17 cellular contexts compared by ENCODE assay signal in genomic region chr3:71453319-71453718, GRCh38.
A peak's percentile ranks its signal among the peaks of the same experiment; 100 is the strongest.
DNase-seq lines count a peak whose midpoint lies in the region; ATAC-seq, FAIRE-seq and TF ChIP-seq lines count a peak whose summit lies in the region.
"Had no signal": no experiment of that assay in that cellular context is flagged by ENCODE, and none has a peak within 500 bp of the region (broad histone marks: within the 10 kb centered on the region; RNA-seq: fewer than 3 reads in every experiment).

No MANE protein-coding gene starts in this region.

- no peak overlapping the region for H4K8ac ChIP-seq in H1 (ENCODE audit: extremely low read depth, insufficient read depth, low read length)

- H3K56ac ChIP-seq in H1 (replicated peaks; ENCODE audit: insufficient read length, low read depth, low read length), result no peak overlapping the region

- H3K14ac ChIP-seq in H1 (ENCODE audit: insufficient read length), result no peak overlapping the region

- peak; percentile 73 for FAIRE-seq in H1 (lab: Jason Lieb, UNC)
- FAIRE-seq: colon, frontal cortex had no signal

- H2AFZ ChIP-seq in OCI-LY7 (ENCODE audit: low read length) (no peak overlapping the region), H1 (ENCODE audit: low read length) (no peak overlapping the region)

- intact Hi-C loops in activated naive CD4-positive, alpha-beta T cell treated with anti-CD3 and anti-CD28 coated beads for 36 hours (cut with micrococcal nuclease), result no loop called here
- intact Hi-C loops in OCI-LY7 (cut with micrococcal nuclease; ENCODE audit: unreplicated experiment), result no loop called here

- H4K20me1 ChIP-seq in OCI-LY7 (ENCODE audit: insufficient read depth, low read length), result no peaks in the 10 kb centered on the region
- no peaks in the 10 kb centered on the region for H4K20me1 ChIP-seq in H1 (replicated peaks in 1 of 2; ENCODE audit: control insufficient read depth in 1 of 2, insufficient read depth in 2 of 2, low read length in 2 of 2)

- TF ChIP-seq CTCF in OCI-LY7 (conservative IDR thresholded peaks at IDR 0.05; ENCODE audit: low read length) (no peak), H1 (IDR thresholded peaks at IDR 0.05; ENCODE audit: control extremely low read depth in 1 of 3, insufficient read depth in 1 of 3, low read depth in 1 of 3, low read length in 3 of 3) (no peak)

- peaks cover 84% of the 10 kb centered on the region for H3K4me1 Mint-ChIP-seq in activated naive CD4-positive, alpha-beta T cell treated with anti-CD3 and anti-CD28 coated beads for 36 hours (ENCODE audit: low read depth)
- peaks cover 55% of the 10 kb centered on the region for H3K4me1 Mint-ChIP-seq in stimulated activated memory B cell treated with anti-CD40 and anti-IgM and Interleukin-4, amounts not matched to agents 10 μg/mL and 1 μg/mL and 100 μg/mL, for 72 hours

- no peak overlapping the region for H4K91ac ChIP-seq in H1 (replicated peaks; ENCODE audit: insufficient read length, low read length)

- no peaks in the 10 kb centered on the region for H3K23me2 ChIP-seq in H1 (ENCODE audit: low read depth, low read length)

- H2AK5ac ChIP-seq in H1 (ENCODE audit: low read depth, low read length), result no peak overlapping the region

- H3K27me3 ChIP-seq in H1 (replicated peaks in 1 of 4; ENCODE audit: control insufficient read depth in 3 of 4, extremely low read depth in 1 of 4, insufficient read depth in 3 of 4, low read length in 3 of 4), result no peaks in the 10 kb centered on the region
- H3K27me3 ChIP-seq: stomach, uterus had no signal

- H3K27ac ChIP-seq in OCI-LY7 (ENCODE audit: low read depth, low read length, poor library complexity, severe bottlenecking), result peak overlapping the region; percentile 92
- H3K27ac ChIP-seq in H1 (ENCODE audit: low read depth, low read length), result no peak overlapping the region
- H3K27ac ChIP-seq: uterus had no signal

- no peak overlapping the region for H2BK15ac ChIP-seq in H1 (ENCODE audit: low read length)

- no peak overlapping the region for H2BK20ac ChIP-seq in H1 (ENCODE audit: low read length)

- POLR2A ChIA-PET in OCI-LY7 (lab: Charles Lee) (interaction anchor here (0.6 to 6.0 kb wide), 19 partner anchors 10 to 323 kb away, joined by 3 to 77 read pairs (median 4); no protein-coding TSS in a partner anchor), H1 (lab: Charles Lee; ENCODE audit: partially characterized antibody) (interaction anchor here (1.4 kb wide), 1 partner anchor 11 kb away, joined by 3 read pairs; no protein-coding TSS in a partner anchor)

- H3K27me3 Mint-ChIP-seq in activated naive CD4-positive, alpha-beta T cell treated with anti-CD3 and anti-CD28 coated beads for 36 hours (ENCODE audit: low read depth), result no peaks in the 10 kb centered on the region
- H3K27me3 Mint-ChIP-seq in stimulated activated memory B cell treated with anti-CD40 and anti-IgM and Interleukin-4, amounts not matched to agents 10 μg/mL and 1 μg/mL and 100 μg/mL, for 72 hours, result no peaks in the 10 kb centered on the region

- H2BK120ac ChIP-seq in H1 (replicated peaks; ENCODE audit: low read depth, low read length), result no peak overlapping the region

- no peak for ATAC-seq in stimulated activated memory B cell treated with anti-CD40 and anti-IgM and Interleukin-4, amounts not matched to agents 10 μg/mL and 1 μg/mL and 100 μg/mL, for 72 hours
- ATAC-seq in GM21360 (IDR thresholded peaks at IDR 0.05; ENCODE audit: unreplicated experiment), result no peak
- ATAC-seq in HG03432 (IDR thresholded peaks at IDR 0.05; ENCODE audit: unreplicated experiment), result no peak

- no peaks in the 10 kb centered on the region for H3K9me3 ChIP-seq in OCI-LY7 (ENCODE audit: low read length)
- no peaks in the 10 kb centered on the region for H3K9me3 ChIP-seq in H1 (ENCODE audit: insufficient read depth in 2 of 2, low read depth in 1 of 2, low read length in 1 of 2)
- H3K9me3 ChIP-seq: stomach, uterus had no signal

- TF ChIP-seq POLR2A in H1 (IDR thresholded peaks at IDR 0.05; ENCODE audit: control extremely low read depth in 1 of 2, low read depth in 2 of 2, low read length in 2 of 2), result no peak

- no peak for DNase-seq in activated naive CD4-positive, alpha-beta T cell treated with anti-CD3 and anti-CD28 coated beads for 36 hours
- no peak for DNase-seq in activated naive CD4-positive, alpha-beta T cell treated with anti-CD3 and anti-CD28 coated beads, Interleukin-2, amount 50 U/mL, for 16 hours
- DNase-seq in OCI-LY7 (ENCODE audit: low spot score) (no peak), H1 (ENCODE audit: low read depth in 1 of 2, low spot score in 2 of 2) (no peak), DMS153 treated with DMSO at 0.1 percent for 48 hours (lab: John Stamatoyannopoulos, UW; ENCODE audit: unreplicated experiment) (no peak)
- DNase-seq: activated CD4-positive, alpha-beta T cell treated with anti-CD3 and anti-CD28 coated beads, Interleukin-2, amount 50 U/mL, for 1 hour; NCI-H2029; NCI-H510A; stomach; T1000; uterus had no signal

- H3K9me3 Mint-ChIP-seq in activated naive CD4-positive, alpha-beta T cell treated with anti-CD3 and anti-CD28 coated beads for 36 hours, result no peaks in the 10 kb centered on the region
- no peaks in the 10 kb centered on the region for H3K9me3 Mint-ChIP-seq in stimulated activated memory B cell treated with anti-CD40 and anti-IgM and Interleukin-4, amounts not matched to agents 10 μg/mL and 1 μg/mL and 100 μg/mL, for 72 hours
- H3K9me3 Mint-ChIP-seq: activated T-helper 1 cell treated with anti-CD3 and anti-CD28 coated beads, Interleukin-12 subunit alpha, Interleukin-12 subunit beta, Interleukin-2, Interleukin-4 antibody, amounts not matched to agents 30 ng/mL and 10 ng/mL and 1 ng/mL, durations not matched to agents 14 hours and 24 hours and 36 hours had no signal

- H3K4me3 ChIP-seq in OCI-LY7 (ENCODE audit: low read depth, low read length, poor library complexity, severe bottlenecking) (peak overlapping the region; percentile 63), H1 (ENCODE audit: extremely low read depth in 1 of 4, insufficient read depth in 2 of 4, low read depth in 3 of 4, low read length in 4 of 4) (no peak overlapping the region)
- H3K4me3 ChIP-seq: stomach, uterus had no signal

- H3K36me3 Mint-ChIP-seq in activated naive CD4-positive, alpha-beta T cell treated with anti-CD3 and anti-CD28 coated beads for 36 hours (ENCODE audit: low read depth), result no peaks in the 10 kb centered on the region
- no peaks in the 10 kb centered on the region for H3K36me3 Mint-ChIP-seq in stimulated activated memory B cell treated with anti-CD40 and anti-IgM and Interleukin-4, amounts not matched to agents 10 μg/mL and 1 μg/mL and 100 μg/mL, for 72 hours

- no peak overlapping the region for H2BK5ac ChIP-seq in H1 (ENCODE audit: low read depth, low read length)

- peak overlapping the region; percentile 93 for H3K27ac Mint-ChIP-seq in activated naive CD4-positive, alpha-beta T cell treated with anti-CD3 and anti-CD28 coated beads for 36 hours
- H3K27ac Mint-ChIP-seq in stimulated activated memory B cell treated with anti-CD40 and anti-IgM and Interleukin-4, amounts not matched to agents 10 μg/mL and 1 μg/mL and 100 μg/mL, for 72 hours, result peak overlapping the region; percentile 43

- H3K9me2 ChIP-seq in OCI-LY7 (ENCODE audit: insufficient read depth, low read length), result no peaks in the 10 kb centered on the region

- no TSS peak for BruUV-seq in OCI-LY7 (replicated peaks; lab: Mats Ljungman, UMichigan)

- H3K4me2 ChIP-seq in OCI-LY7 (ENCODE audit: low read length) (peak overlapping the region; percentile 91), H1 (ENCODE audit: insufficient read depth in 1 of 2, low read depth in 2 of 2, low read length in 2 of 2) (no peak overlapping the region)

- H3K4me1 ChIP-seq in OCI-LY7 (ENCODE audit: insufficient read depth, low read length, poor library complexity, severe bottlenecking), result peaks cover 98% of the 10 kb centered on the region
- peaks cover 0 to 7% (median 0%) of the 10 kb centered on the region in 4 experiments; a peak in 3 of 7 replicates for H3K4me1 ChIP-seq in H1 (replicated peaks in 1 of 4; ENCODE audit: control insufficient read depth in 3 of 4, insufficient read depth in 4 of 4, low read length in 3 of 4)
- H3K4me1 ChIP-seq: uterus had no signal

- H3K79me2 ChIP-seq in OCI-LY7 (ENCODE audit: insufficient read depth, low read depth, low read length), result peaks cover 100% of the 10 kb centered on the region
- H3K79me2 ChIP-seq in H1 (ENCODE audit: control insufficient read depth in 1 of 2, insufficient read depth in 2 of 2, low read length in 2 of 2), result no peaks in the 10 kb centered on the region

- no peak overlapping the region for H3K23ac ChIP-seq in H1 (ENCODE audit: insufficient read length)

- no peaks in the 10 kb centered on the region for H3K79me1 ChIP-seq in H1 (ENCODE audit: low read depth, low read length)

- H3K36me3 ChIP-seq in OCI-LY7 (ENCODE audit: insufficient read depth, low read length) (no peaks in the 10 kb centered on the region), H1 (ENCODE audit: control insufficient read depth in 2 of 4, insufficient read depth in 4 of 4, low read length in 3 of 4) (no peaks in the 10 kb centered on the region)
- H3K36me3 ChIP-seq: stomach, uterus had no signal

- no peak overlapping the region for H4K5ac ChIP-seq in H1 (ENCODE audit: insufficient read length, low read depth, low read length)

- H3K4ac ChIP-seq in H1 (replicated peaks; ENCODE audit: insufficient read length, low read depth, low read length), result no peak overlapping the region

- no peak overlapping the region for H3K9ac ChIP-seq in H1 (replicated peaks in 1 of 4; ENCODE audit: extremely low read depth in 1 of 4, low read depth in 3 of 4, low read length in 3 of 4)

- no peak for TF ChIP-seq EP300 in H1 (IDR thresholded peaks at IDR 0.05; ENCODE audit: borderline replicate concordance in 1 of 2, low read depth in 2 of 2, low read length in 2 of 2)

- H2BK12ac ChIP-seq in H1 (ENCODE audit: low read depth, low read length), result no peak overlapping the region

- TF ChIP-seq RAD21 in H1 (IDR thresholded peaks at IDR 0.05 in 1 of 2, conservative IDR thresholded peaks at IDR 0.05 in 1 of 2; ENCODE audit: low read depth in 2 of 2, low read length in 2 of 2), result no peak

- CTCF ChIA-PET in activated naive CD4-positive, alpha-beta T cell treated with anti-CD3 and anti-CD28 coated beads for 36 hours (lab: Charles Lee), result interaction anchor here (0.8 to 1.3 kb wide), 3 partner anchors 7 to 133 kb away, joined by 3 to 4 read pairs (median 3); no protein-coding TSS in a partner anchor
- CTCF ChIA-PET in OCI-LY7 (lab: Charles Lee; ENCODE audit: unreplicated experiment) (no interaction called here), H1 (lab: Charles Lee; ENCODE audit: partially characterized antibody) (interaction anchor here (0.8 to 1.7 kb wide), 4 partner anchors 17 to 127 kb away, joined by 3 to 4 read pairs (median 3); no protein-coding TSS in a partner anchor)

- WGBS in H1 (ENCODE audit: extremely low coverage in 1 of 2, insufficient coverage in 1 of 2, insufficient read length in 1 of 2, insufficient replicate concordance in 2 of 2, low coverage in 1 of 2, low lambda C conversion rate in 2 of 2, missing lambda C conversion rate in 1 of 2), 2 experiments, result 97% methylated on average over 3 of the region's 3 CpGs; no CpG with 5 or more reads in 1 of the 2 experiments

- no peak overlapping the region for H3K18ac ChIP-seq in H1 (ENCODE audit: extremely low read depth, low read length)

- peak overlapping the region; percentile 9 for H3K4me3 Mint-ChIP-seq in activated naive CD4-positive, alpha-beta T cell treated with anti-CD3 and anti-CD28 coated beads for 36 hours
- H3K4me3 Mint-ChIP-seq in stimulated activated memory B cell treated with anti-CD40 and anti-IgM and Interleukin-4, amounts not matched to agents 10 μg/mL and 1 μg/mL and 100 μg/mL, for 72 hours, result no peak overlapping the region
